Comparison of ENCODE assay signal across 19 cellular contexts in genomic region chr4:12545845-12546244, GRCh38.
"Had no signal": no experiment of that assay in that cellular context is flagged by ENCODE, and none has a peak within 500 bp of the region (broad histone marks: within the 10 kb centered on the region; RNA-seq: fewer than 3 reads in every experiment).

No MANE protein-coding gene starts in this region.

- H3K9me3 ChIP-seq: esophagus squamous epithelium, sigmoid colon had no signal

- H3K4me1 ChIP-seq: esophagus squamous epithelium, heart right ventricle, sigmoid colon had no signal

- ATAC-seq: effector memory CD8-positive, alpha-beta T cell; heart right ventricle; left lobe of liver; natural killer cell had no signal

- H3K4me3 Mint-ChIP-seq: dendritic cell treated with granulocyte-macrophage colony-stimulating factor and Interleukin-4, amounts not matched to agents 40 ng/mL and 50 ng/mL, for 4 days; effector memory CD8-positive, alpha-beta T cell; mesothelial cell of epicardium; natural killer cell; neural crest cell had no signal

- H3K9me3 Mint-ChIP-seq: mesothelial cell of epicardium had no signal

- H3K36me3 Mint-ChIP-seq: mesothelial cell of epicardium, natural killer cell had no signal

- H3K4me1 Mint-ChIP-seq: mesothelial cell of epicardium, natural killer cell, neural crest cell had no signal

- FAIRE-seq: colon, frontal cortex, small intestine, urothelium cell line had no signal

- H3K27ac Mint-ChIP-seq: dendritic cell treated with granulocyte-macrophage colony-stimulating factor and Interleukin-4, amounts not matched to agents 40 ng/mL and 50 ng/mL, for 4 days; effector memory CD8-positive, alpha-beta T cell; mesothelial cell of epicardium; natural killer cell had no signal

- H3K27me3 Mint-ChIP-seq: dendritic cell treated with granulocyte-macrophage colony-stimulating factor and Interleukin-4, amounts not matched to agents 40 ng/mL and 50 ng/mL, for 4 days; effector memory CD8-positive, alpha-beta T cell had no signal

- H3K36me3 ChIP-seq: esophagus squamous epithelium, heart right ventricle, sigmoid colon had no signal

- H3K27me3 ChIP-seq: esophagus squamous epithelium, heart right ventricle, sigmoid colon had no signal

- H3K27ac ChIP-seq: esophagus squamous epithelium, heart right ventricle, sigmoid colon had no signal

- DNase-seq: effector memory CD8-positive, alpha-beta T cell; esophagus squamous epithelium; heart right ventricle; islet precursor cell; mammary epithelial cell; natural killer cell; posterior cingulate gyrus; sigmoid colon; small intestine; stimulated activated CD4-positive, alpha-beta T cell treated with anti-CD3 and anti-CD28 coated beads, Interleukin-12 subunit alpha, Interleukin-12 subunit beta, amount 100 ng/mL, for 4 hours; stimulated activated naive CD4-positive, alpha-beta T cell; trophoblast cell had no signal

- H3K4me3 ChIP-seq: esophagus squamous epithelium, heart right ventricle, sigmoid colon had no signal
